8 cellular contexts compared by ENCODE assay signal in the genomic region with DNA sequence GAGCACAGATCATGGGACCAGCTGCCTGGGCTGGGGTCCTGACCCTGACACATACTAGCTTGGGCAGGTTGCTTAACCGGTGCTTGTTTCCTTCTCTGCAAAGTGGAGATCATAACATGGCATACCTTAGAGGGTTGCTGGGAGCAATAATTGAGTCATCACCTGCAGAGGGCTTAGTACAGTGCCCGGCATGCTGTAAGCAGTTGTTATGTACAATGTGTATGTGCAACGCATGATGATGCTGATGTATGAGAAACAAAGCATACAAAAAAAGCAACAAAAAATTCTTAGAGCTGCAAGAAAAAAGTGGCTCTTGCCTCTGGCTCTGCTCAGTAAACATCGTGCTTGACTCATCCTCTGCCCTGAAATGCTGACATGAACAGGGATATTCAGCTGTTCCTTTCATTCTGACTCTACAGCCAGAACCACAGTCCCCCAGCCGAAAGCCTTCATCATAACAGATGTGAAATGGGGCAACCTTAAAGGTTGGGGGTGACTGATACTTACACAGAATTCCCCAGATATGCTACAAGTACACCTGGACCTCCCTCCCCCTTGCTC.
DNase-seq lines count a peak whose midpoint lies in the region; ATAC-seq lines count a peak whose summit lies in the region.
"Had no signal": no experiment of that assay in that cellular context is flagged by ENCODE, and none has a peak within 500 bp of the region (broad histone marks: within the 10 kb centered on the region; RNA-seq: fewer than 3 reads in every experiment).

No MANE protein-coding gene starts in this region.

- no peak overlapping the region for H3K9ac ChIP-seq in Karpas-422 (ENCODE audit: low read length)

- no peak overlapping the region for H2AFZ ChIP-seq in Karpas-422 (ENCODE audit: low read length)

- H3K4me2 ChIP-seq in Karpas-422 (ENCODE audit: low read depth, low read length, poor library complexity, severe bottlenecking), result no peak overlapping the region

- H3K9me2 ChIP-seq in Karpas-422 (replicated peaks; ENCODE audit: insufficient read depth, low read length), result no peaks in the 10 kb centered on the region

- no peaks in the 10 kb centered on the region for H3K9me3 Mint-ChIP-seq in activated naive CD4-positive, alpha-beta T cell treated with anti-CD3 and anti-CD28 coated beads, Interleukin-2, amount 50 U/mL, for 72 hours

- no peak overlapping the region for H3K27ac ChIP-seq in Karpas-422 (ENCODE audit: low read length)
- H3K27ac ChIP-seq: cardiac muscle cell had no signal

- H3K9me3 ChIP-seq in Karpas-422 (ENCODE audit: low read length), result no peaks in the 10 kb centered on the region

- H3K4me3 ChIP-seq in Karpas-422 (ENCODE audit: low read length) (no peak overlapping the region), H7 (ENCODE audit: insufficient read depth, low read depth, low read length) (no peak overlapping the region)
- H3K4me3 ChIP-seq: cardiac muscle cell had no signal

- H3K27ac Mint-ChIP-seq in activated naive CD4-positive, alpha-beta T cell treated with anti-CD3 and anti-CD28 coated beads, Interleukin-2, amount 50 U/mL, for 72 hours, result peak overlapping the region; percentile 94 to 99

- H3K27me3 ChIP-seq in Karpas-422 (ENCODE audit: low read length) (no peaks in the 10 kb centered on the region), H7 (ENCODE audit: control insufficient read depth, insufficient read depth, low read length) (no peaks in the 10 kb centered on the region)
- H3K27me3 ChIP-seq: cardiac muscle cell had no signal

- DNase-seq in activated naive CD4-positive, alpha-beta T cell treated with anti-CD3 and anti-CD28 coated beads, Interleukin-2, amount 50 U/mL, for 72 hours (ENCODE audit: low spot score in 2 of 2), result peak; percentile 66 to 75
- DNase-seq in stimulated activated CD4-positive, alpha-beta T cell treated with anti-CD3 and anti-CD28 coated beads, Interleukin-4, amount 100 ng/mL, for 48 hours (ENCODE audit: low read depth in 2 of 2), result peak; percentile 22 to 59
- DNase-seq in NCI-H526 treated with DMSO at 0.1 percent for 48 hours (lab: John Stamatoyannopoulos, UW) (no peak), Karpas-422 (no peak), H7 (no peak)

- H3K36me3 Mint-ChIP-seq in activated naive CD4-positive, alpha-beta T cell treated with anti-CD3 and anti-CD28 coated beads, Interleukin-2, amount 50 U/mL, for 72 hours, result peaks cover 0 to 5% of the 10 kb centered on the region in 2 donors

- H3K4me1 ChIP-seq in Karpas-422 (ENCODE audit: low read length), result no peaks in the 10 kb centered on the region

- no peaks in the 10 kb centered on the region for H4K20me1 ChIP-seq in Karpas-422 (ENCODE audit: insufficient read depth, low read depth, low read length)

- H3K36me3 ChIP-seq in Karpas-422 (ENCODE audit: insufficient read depth, low read length) (no peaks in the 10 kb centered on the region), H7 (replicated peaks; ENCODE audit: control insufficient read depth, insufficient read depth, low read length) (no peaks in the 10 kb centered on the region)
- H3K36me3 ChIP-seq: cardiac muscle cell had no signal

- H3K79me2 ChIP-seq in Karpas-422 (ENCODE audit: low read length), result no peaks in the 10 kb centered on the region

- ATAC-seq in GM19328 (IDR thresholded peaks at IDR 0.05; ENCODE audit: unreplicated experiment) (peak; percentile 49), HG03025 (IDR thresholded peaks at IDR 0.05; ENCODE audit: low FRiP score, unreplicated experiment) (peak; percentile 44)
- peak; percentile 81 to 93 for ATAC-seq in activated naive CD4-positive, alpha-beta T cell treated with anti-CD3 and anti-CD28 coated beads, Interleukin-2, amount 50 U/mL, for 72 hours

Comparison
In these comparisons a context has a peak if more than half of its experiments do, and no peak if none do; other contexts are left out.
1. DNase-seq: peak in activated naive CD4-positive, alpha-beta T cell treated with anti-CD3 and anti-CD28 coated beads, Interleukin-2, amount 50 U/mL, for 72 hours (2 of 2) and stimulated activated CD4-positive, alpha-beta T cell treated with anti-CD3 and anti-CD28 coated beads, Interleukin-4, amount 100 ng/mL, for 48 hours (2 of 2); none in NCI-H526 treated with DMSO at 0.1 percent for 48 hours (single experiment), Karpas-422 (single experiment) and H7 (single experiment).
2. Peak in every context shown above with its lines, with median percentiles within 50 percentile points of each other: ATAC-seq.